Comparison of ENCODE assay signal across 27 cellular contexts in the genomic region with DNA sequence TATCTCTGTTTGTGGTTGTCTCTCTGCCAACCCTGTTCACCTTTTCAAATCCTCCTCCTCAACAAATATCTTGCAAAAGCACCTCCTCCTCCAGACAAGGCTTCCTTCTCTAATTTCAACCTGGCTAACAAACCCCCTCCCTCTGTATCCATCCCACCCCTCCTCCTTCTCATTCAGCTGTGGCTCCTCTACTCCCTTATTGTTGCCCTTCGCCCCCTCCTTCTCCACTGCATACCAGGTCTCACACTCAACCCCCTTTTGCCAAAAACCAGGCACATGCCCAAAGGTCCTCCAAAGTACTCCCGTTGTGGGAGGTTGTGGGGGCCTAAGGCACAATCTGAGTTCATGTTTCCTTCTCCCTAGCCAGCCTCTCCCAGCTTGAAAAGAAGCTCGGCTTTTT.
DNase-seq lines count a peak whose midpoint lies in the region; ATAC-seq, FAIRE-seq and TF ChIP-seq lines count a peak whose summit lies in the region.
"Had no signal": no experiment of that assay in that cellular context is flagged by ENCODE, and none has a peak within 500 bp of the region (broad histone marks: within the 10 kb centered on the region; RNA-seq: fewer than 3 reads in every experiment).

No MANE protein-coding gene starts in this region.

- H2BK12ac ChIP-seq in trophoblast cell (ENCODE audit: low read length): no peak overlapping the region

- no peaks in the 10 kb centered on the region for H3K27me3 Mint-ChIP-seq in nephron progenitor cell (ENCODE audit: low read depth, poor library complexity)

- no peak overlapping the region for H3K4me3 ChIP-seq in HEK293 (ENCODE audit: low read depth, low read length)
- H3K4me3 ChIP-seq in K562: no peak overlapping the region
- no peak overlapping the region for H3K4me3 ChIP-seq in trophoblast cell (ENCODE audit: low read depth, low read length)
- no peak overlapping the region for H3K4me3 ChIP-seq in small intestine (ENCODE audit: low read depth in 1 of 2, low read length in 2 of 2)
- H3K4me3 ChIP-seq in BE2C (ENCODE audit: low read depth, low read length): no peak overlapping the region
- H3K4me3 ChIP-seq: A549, BLaER1 had no signal

- TF ChIP-seq CTCF in HEK293 (tag by site-specific recombination; IDR thresholded peaks at IDR 0.05): no peak
- no peak for TF ChIP-seq CTCF in K562 (IDR thresholded peaks at IDR 0.05 in 2 of 3, conservative IDR thresholded peaks at IDR 0.05 in 1 of 3; ENCODE audit: insufficient read depth in 2 of 3, low read depth in 1 of 3, low read length in 3 of 3)
- no peak for TF ChIP-seq CTCF in nephron progenitor cell (IDR thresholded peaks at IDR 0.05)
- TF ChIP-seq CTCF in BE2C (IDR thresholded peaks at IDR 0.05; ENCODE audit: low read depth, low read length): no peak

- H3K9me3 ChIP-seq in HEK293 (ENCODE audit: control insufficient read depth, insufficient read depth, low read depth, low read length) (no peaks in the 10 kb centered on the region), K562 (replicated peaks; ENCODE audit: control insufficient read depth, insufficient read depth, low read depth, low read length) (no peaks in the 10 kb centered on the region), trophoblast cell (ENCODE audit: insufficient read depth, low read depth, low read length) (peaks cover 3% of the 10 kb centered on the region), small intestine (ENCODE audit: control insufficient read depth, low read depth) (no peaks in the 10 kb centered on the region), BE2C (no peaks in the 10 kb centered on the region)
- H3K9me3 ChIP-seq: A549, BLaER1 had no signal

- no peak for TF ChIP-seq RAD21 in K562 (CRISPR knock-in tag; conservative IDR thresholded peaks at IDR 0.05 in 1 of 2, IDR thresholded peaks at IDR 0.05 in 1 of 2)

- no peak overlapping the region for H3K18ac ChIP-seq in trophoblast cell (ENCODE audit: low read length)

- ATAC-seq in K562: no peak
- ATAC-seq: A549 had no signal

- no peak overlapping the region for H4K8ac ChIP-seq in trophoblast cell (ENCODE audit: low read depth, low read length)

- no peak overlapping the region for H3K4ac ChIP-seq in trophoblast cell (ENCODE audit: low read depth, low read length)

- peaks cover 12% of the 10 kb centered on the region for H3K36me3 Mint-ChIP-seq in nephron progenitor cell (ENCODE audit: low read depth)
- H3K36me3 Mint-ChIP-seq: CD14-positive monocyte; CD4-positive, alpha-beta memory T cell; CD4-positive, CD25-positive, alpha-beta regulatory T cell; CD8-positive, alpha-beta memory T cell had no signal

- in situ Hi-C loops in K562 (cut with MboI): no loop called here

- no peak overlapping the region for H4K91ac ChIP-seq in trophoblast cell (ENCODE audit: low read depth, low read length)

- peaks cover 10% of the 10 kb centered on the region for H3K4me1 Mint-ChIP-seq in nephron progenitor cell
- H3K4me1 Mint-ChIP-seq: B cell; CD14-positive monocyte; CD4-positive, alpha-beta memory T cell; CD4-positive, CD25-positive, alpha-beta regulatory T cell; CD8-positive, alpha-beta memory T cell had no signal

- no peaks in the 10 kb centered on the region for H3K9me1 ChIP-seq in K562 (ENCODE audit: control insufficient read depth, insufficient read depth, low read length)

- H3K27me3 ChIP-seq in K562 (ENCODE audit: control insufficient read depth in 2 of 2, insufficient read depth in 2 of 2, low read length in 2 of 2): no peaks in the 10 kb centered on the region
- H3K27me3 ChIP-seq in trophoblast cell (ENCODE audit: insufficient read depth, low read length): no peaks in the 10 kb centered on the region
- H3K27me3 ChIP-seq in small intestine (ENCODE audit: control insufficient read depth in 2 of 2, insufficient read depth in 2 of 2, low read length in 2 of 2): no peaks in the 10 kb centered on the region
- no peaks in the 10 kb centered on the region for H3K27me3 ChIP-seq in BE2C
- H3K27me3 ChIP-seq: BLaER1 had no signal

- no peak overlapping the region for H3K14ac ChIP-seq in trophoblast cell (ENCODE audit: low read length)

- H4K12ac ChIP-seq in trophoblast cell (ENCODE audit: low read depth, low read length): no peak overlapping the region

- H3K79me2 ChIP-seq in K562 (ENCODE audit: control insufficient read depth, insufficient read depth, low read length) (peaks cover 51% of the 10 kb centered on the region), trophoblast cell (ENCODE audit: control insufficient read depth, insufficient read depth, low read length, poor library complexity) (no peaks in the 10 kb centered on the region)

- FAIRE-seq in K562 (lab: Jason Lieb, UNC) (no peak), small intestine (lab: Jason Lieb, UNC) (no peak)
- FAIRE-seq: A549, GM12891, GM19239 had no signal

- H3K9ac ChIP-seq in K562 (ENCODE audit: insufficient read depth in 1 of 2, low read depth in 2 of 2, low read length in 2 of 2): peak overlapping the region in 1 of 2 experiments; percentile 13; a peak in 1 of 4 replicates
- H3K9ac ChIP-seq in trophoblast cell (ENCODE audit: low read length): no peak overlapping the region
- H3K9ac ChIP-seq: BLaER1 had no signal

- no peak overlapping the region for H2BK120ac ChIP-seq in trophoblast cell (ENCODE audit: insufficient read depth, low read length, poor library complexity)

- intact Hi-C loops in K562 (cut with micrococcal nuclease): no loop called here

- no peak overlapping the region for H2BK5ac ChIP-seq in trophoblast cell (ENCODE audit: low read depth, low read length, poor library complexity)

- no peak overlapping the region for H2AK5ac ChIP-seq in trophoblast cell (ENCODE audit: low read length)

- H3K9me3 Mint-ChIP-seq in nephron progenitor cell: peaks cover 26% of the 10 kb centered on the region
- H3K9me3 Mint-ChIP-seq: CD8-positive, alpha-beta memory T cell had no signal

- DNase-seq in K562 (ENCODE audit: extremely low read depth in 1 of 4, low spot score in 3 of 4) (no peak), nephron progenitor cell (no peak), trophoblast cell (no peak), small intestine (no peak), BE2C (no peak)
- DNase-seq in stimulated activated CD4-positive, alpha-beta T cell treated with anti-CD3 and anti-CD28 coated beads, Interleukin-12 subunit alpha, Interleukin-12 subunit beta, amount 100 ng/mL, for 4 hours: no peak
- DNase-seq: AML-193; C1 segment of cervical spinal cord; CD4-positive, alpha-beta memory T cell; CD4-positive, CD25-positive, alpha-beta regulatory T cell; CD8-positive, alpha-beta memory T cell; COR-L47; DMS 273 treated with DMSO at 0.1 percent for 48 hours; DMS153; DMS53; DMS79; DND-41; EL; GDM1 had no signal

- H3K79me1 ChIP-seq in trophoblast cell (ENCODE audit: low read length): no peaks in the 10 kb centered on the region

- no peaks in the 10 kb centered on the region for H4K20me1 ChIP-seq in K562 (replicated peaks; ENCODE audit: control insufficient read depth, insufficient read depth, low read length)
- H4K20me1 ChIP-seq: BLaER1 had no signal

- H3K27ac ChIP-seq in HEK293 (ENCODE audit: extremely low read depth, low read depth, low read length) (no peak overlapping the region), K562 (ENCODE audit: extremely low read depth, low read depth, low read length) (no peak overlapping the region; the same call in 2 of the 3 replicates), trophoblast cell (ENCODE audit: low read depth, low read length) (no peak overlapping the region), small intestine (ENCODE audit: low read depth in 1 of 2, low read length in 1 of 2) (no peak overlapping the region)
- H3K27ac ChIP-seq: 22Rv1, A549, BLaER1 had no signal

- H3K4me1 ChIP-seq in HEK293 (ENCODE audit: control insufficient read depth, insufficient read depth, low read length) (no peaks in the 10 kb centered on the region), K562 (replicated peaks in 1 of 2; ENCODE audit: control insufficient read depth in 2 of 2, insufficient read depth in 2 of 2, low read length in 2 of 2) (peaks cover 6 to 20% of the 10 kb centered on the region in 2 experiments; a peak in 4 of 5 replicates), trophoblast cell (ENCODE audit: control insufficient read depth in 1 of 2, insufficient read depth in 2 of 2, low read length in 2 of 2) (no peaks in the 10 kb centered on the region), small intestine (ENCODE audit: control insufficient read depth in 2 of 2, insufficient read depth in 1 of 2, low read depth in 1 of 2, low read length in 1 of 2) (no peaks in the 10 kb centered on the region), BE2C (no peaks in the 10 kb centered on the region)
- H3K4me1 ChIP-seq: A549, BLaER1 had no signal

- H3K36me3 ChIP-seq in HEK293 (ENCODE audit: control insufficient read depth in 2 of 2, insufficient read depth in 1 of 2, low read length in 2 of 2) (no peaks in the 10 kb centered on the region), K562 (ENCODE audit: control insufficient read depth, insufficient read depth, low read length) (peaks cover 8% of the 10 kb centered on the region; the same call in 1 of the 3 replicates), trophoblast cell (ENCODE audit: control insufficient read depth in 1 of 2, insufficient read depth in 2 of 2, low read length in 2 of 2) (no peaks in the 10 kb centered on the region), small intestine (ENCODE audit: control insufficient read depth in 2 of 2, insufficient read depth in 2 of 2, low read length in 2 of 2) (no peaks in the 10 kb centered on the region), BE2C (no peaks in the 10 kb centered on the region)
- H3K36me3 ChIP-seq: BLaER1 had no signal

- H2AFZ ChIP-seq in K562 (ENCODE audit: low read depth, low read length) (0 out of 2 replicates have a peak overlapping the region, but pooled peaks have one; percentile 27), trophoblast cell (ENCODE audit: insufficient read depth, low read length, poor library complexity) (peak overlapping the region; percentile 10)

- BruUV-seq in K562 (replicated peaks; lab: Mats Ljungman, UMichigan): no TSS peak

- TF ChIP-seq POLR2A in K562 (conservative IDR thresholded peaks at IDR 0.05): no peak

- CTCF ChIA-PET in HEK293 (lab: Yijun Ruan, JAX): no interaction called here
- CTCF ChIA-PET in K562 (lab: Yijun Ruan, JAX; ENCODE audit: low intra/inter-chr PET ratio): no interaction called here

- 35% methylated on average over 2 of the region's 3 CpGs for WGBS in K562 (ENCODE audit: insufficient coverage, low coverage, missing lambda C conversion rate)
- no CpG with 5 or more reads among the region's 3 CpGs for WGBS in trophoblast cell (ENCODE audit: extremely low coverage, insufficient coverage, insufficient read length)
- 55 to 74% (median 68%) methylated on average over 3 of the region's 3 CpGs for WGBS in small intestine, 3 donors

- no peak for TF ChIP-seq EP300 in K562 (IDR thresholded peaks at IDR 0.05; ENCODE audit: low read length)

- H3K4me3 Mint-ChIP-seq in nephron progenitor cell: no peak overlapping the region
- H3K4me3 Mint-ChIP-seq: B cell; CD14-positive monocyte; CD4-positive, alpha-beta memory T cell; CD4-positive, CD25-positive, alpha-beta regulatory T cell; CD8-positive, alpha-beta memory T cell had no signal

- H3K27ac Mint-ChIP-seq in nephron progenitor cell: peak overlapping the region; percentile 51
- H3K27ac Mint-ChIP-seq: B cell; CD14-positive monocyte; CD4-positive, alpha-beta memory T cell; CD4-positive, CD25-positive, alpha-beta regulatory T cell; CD8-positive, alpha-beta memory T cell had no signal

- POLR2A ChIA-PET in HEK293 (lab: Yijun Ruan, JAX): no interaction called here
- POLR2A ChIA-PET in K562 (lab: Yijun Ruan, JAX): no interaction called here

- 0 out of 2 replicates have a peak overlapping the region, but pooled peaks have one; percentile 10 for H3K4me2 ChIP-seq in K562 (ENCODE audit: insufficient read depth, low read length)
- no peak overlapping the region for H3K4me2 ChIP-seq in trophoblast cell (ENCODE audit: low read length)
- H3K4me2 ChIP-seq: A549, BLaER1 had no signal

- H3K23ac ChIP-seq in trophoblast cell (ENCODE audit: low read length): no peak overlapping the region
